ENCODE assay signal across 14 cellular contexts in the genomic region with DNA sequence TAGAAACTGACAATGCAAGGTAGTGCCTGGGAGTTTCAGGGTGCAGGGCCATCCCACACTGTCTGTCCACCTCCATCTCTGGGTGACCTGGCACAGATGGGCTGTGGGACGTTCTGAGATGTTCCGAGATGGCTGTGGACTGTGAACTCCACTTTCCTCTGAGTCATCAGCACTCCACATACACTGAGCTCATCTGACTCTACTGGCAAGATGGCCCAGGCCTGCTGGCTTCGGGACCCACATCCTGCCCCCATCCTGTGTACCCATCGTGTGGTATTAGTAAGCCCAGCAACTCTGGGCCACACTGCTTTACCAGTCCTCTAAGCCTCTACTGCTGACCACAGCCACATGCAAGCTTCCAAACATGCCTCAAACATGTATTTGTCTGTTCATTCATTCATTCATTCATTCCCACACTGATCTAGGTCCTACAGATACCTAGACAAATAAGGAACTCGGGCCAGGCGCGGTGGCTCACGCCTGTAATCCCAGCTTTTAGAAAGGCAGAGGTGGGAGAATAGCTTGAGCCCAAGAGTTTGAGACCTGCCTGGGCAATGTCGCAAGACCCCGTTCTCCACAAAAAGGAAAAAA.
DNase-seq lines count a peak whose midpoint lies in the region; ATAC-seq and FAIRE-seq lines count a peak whose summit lies in the region.
"Had no signal": no experiment of that assay in that cellular context is flagged by ENCODE, and none has a peak within 500 bp of the region (broad histone marks: within the 10 kb centered on the region; RNA-seq: fewer than 3 reads in every experiment).

No MANE protein-coding gene starts in this region.

- no peak overlapping the region for H3K4me3 Mint-ChIP-seq in activated CD4-positive, alpha-beta T cell treated with anti-CD3 and anti-CD28 coated beads, Interleukin-2, amount 10 ng/mL, durations not matched to agents 24 days and 14 days
- no peak overlapping the region for H3K4me3 Mint-ChIP-seq in activated naive CD8-positive, alpha-beta T cell treated with anti-CD3 and anti-CD28 coated beads, Interleukin-2, amount 50 U/mL, for 24 hours

- H3K36me3 ChIP-seq in small intestine (ENCODE audit: control insufficient read depth in 2 of 2, insufficient read depth in 2 of 2, low read length in 2 of 2), result no peaks in the 10 kb centered on the region
- H3K36me3 ChIP-seq: cardiac muscle cell, gastroesophageal sphincter, uterus had no signal

- ATAC-seq in activated naive CD8-positive, alpha-beta T cell treated with anti-CD3 and anti-CD28 coated beads, Interleukin-2, amount 50 U/mL, for 24 hours, result peak; percentile 83
- ATAC-seq in GM18909 (IDR thresholded peaks at IDR 0.05; ENCODE audit: poor library complexity, unreplicated experiment) (no peak), GM21381 (IDR thresholded peaks at IDR 0.05; ENCODE audit: unreplicated experiment) (no peak)
- ATAC-seq: gastroesophageal sphincter, HCT116 had no signal

- intact Hi-C loops in activated CD4-positive, alpha-beta T cell treated with anti-CD3 and anti-CD28 coated beads, Interleukin-2, amount 10 ng/mL, durations not matched to agents 24 days and 14 days (cut with micrococcal nuclease), result loop anchor here (10.0 kb wide), 1 partner anchor 328 kb away; no protein-coding TSS in a partner anchor

- H3K36me3 Mint-ChIP-seq in activated CD4-positive, alpha-beta T cell treated with anti-CD3 and anti-CD28 coated beads, Interleukin-2, amount 10 ng/mL, durations not matched to agents 24 days and 14 days (ENCODE audit: low read depth), result peaks cover 2% of the 10 kb centered on the region
- H3K36me3 Mint-ChIP-seq in activated naive CD8-positive, alpha-beta T cell treated with anti-CD3 and anti-CD28 coated beads, Interleukin-2, amount 50 U/mL, for 24 hours (ENCODE audit: low read depth), result no peaks in the 10 kb centered on the region

- peak overlapping the region; percentile 84 for H3K27ac Mint-ChIP-seq in activated CD4-positive, alpha-beta T cell treated with anti-CD3 and anti-CD28 coated beads, Interleukin-2, amount 10 ng/mL, durations not matched to agents 24 days and 14 days
- peak overlapping the region; percentile 54 for H3K27ac Mint-ChIP-seq in activated naive CD8-positive, alpha-beta T cell treated with anti-CD3 and anti-CD28 coated beads, Interleukin-2, amount 50 U/mL, for 24 hours

- H3K27me3 Mint-ChIP-seq in activated CD4-positive, alpha-beta T cell treated with anti-CD3 and anti-CD28 coated beads, Interleukin-2, amount 10 ng/mL, durations not matched to agents 24 days and 14 days, result no peaks in the 10 kb centered on the region
- H3K27me3 Mint-ChIP-seq in activated naive CD8-positive, alpha-beta T cell treated with anti-CD3 and anti-CD28 coated beads, Interleukin-2, amount 50 U/mL, for 24 hours, result no peaks in the 10 kb centered on the region

- H3K27me3 ChIP-seq in small intestine (ENCODE audit: control insufficient read depth in 2 of 2, insufficient read depth in 2 of 2, low read length in 2 of 2), result no peaks in the 10 kb centered on the region
- H3K27me3 ChIP-seq: cardiac muscle cell, gastroesophageal sphincter, uterus had no signal

- no peak for FAIRE-seq in small intestine (lab: Jason Lieb, UNC)

- H3K4me1 ChIP-seq in small intestine (ENCODE audit: control insufficient read depth in 2 of 2, insufficient read depth in 1 of 2, low read depth in 1 of 2, low read length in 1 of 2), result no peaks in the 10 kb centered on the region
- H3K4me1 ChIP-seq: uterus had no signal

- H3K9me3 ChIP-seq in small intestine (ENCODE audit: control insufficient read depth, low read depth), result no peaks in the 10 kb centered on the region
- H3K9me3 ChIP-seq: gastroesophageal sphincter, uterus had no signal

- DNase-seq in ELR (ENCODE audit: low read depth), result peak; percentile 59
- peak; percentile 71 for DNase-seq in activated CD4-positive, alpha-beta T cell treated with anti-CD3 and anti-CD28 coated beads, Interleukin-2, amount 10 ng/mL, durations not matched to agents 24 days and 14 days
- DNase-seq in activated naive CD8-positive, alpha-beta T cell treated with anti-CD3 and anti-CD28 coated beads, Interleukin-2, amount 50 U/mL, for 24 hours, result peak; percentile 55
- DNase-seq in small intestine, result peak; percentile 46
- DNase-seq in NCI-H2227 (lab: John Stamatoyannopoulos, UW; ENCODE audit: unreplicated experiment), result no peak
- no peak for DNase-seq in NCI-H526 (lab: John Stamatoyannopoulos, UW)
- DNase-seq: mesenchymal stem cell, NCI-H345, uterus had no signal

- peaks cover 44% of the 10 kb centered on the region for H3K4me1 Mint-ChIP-seq in activated CD4-positive, alpha-beta T cell treated with anti-CD3 and anti-CD28 coated beads, Interleukin-2, amount 10 ng/mL, durations not matched to agents 24 days and 14 days
- H3K4me1 Mint-ChIP-seq in activated naive CD8-positive, alpha-beta T cell treated with anti-CD3 and anti-CD28 coated beads, Interleukin-2, amount 50 U/mL, for 24 hours, result peaks cover 64% of the 10 kb centered on the region

- 73 to 81% (median 77%) methylated on average over 9 of the region's 10 CpGs for WGBS in small intestine, 3 donors

- H3K27ac ChIP-seq in small intestine (ENCODE audit: low read depth in 1 of 2, low read length in 1 of 2), result peak overlapping the region in 1 of 2 donors; percentile 52
- H3K27ac ChIP-seq: cardiac muscle cell, gastroesophageal sphincter, uterus had no signal

- peaks cover 6% of the 10 kb centered on the region for H3K9me3 Mint-ChIP-seq in activated CD4-positive, alpha-beta T cell treated with anti-CD3 and anti-CD28 coated beads, Interleukin-2, amount 10 ng/mL, durations not matched to agents 24 days and 14 days
- H3K9me3 Mint-ChIP-seq in activated naive CD8-positive, alpha-beta T cell treated with anti-CD3 and anti-CD28 coated beads, Interleukin-2, amount 50 U/mL, for 24 hours, result peaks cover 3% of the 10 kb centered on the region

- H3K4me3 ChIP-seq in small intestine (ENCODE audit: low read depth in 1 of 2, low read length in 2 of 2), result no peak overlapping the region
- H3K4me3 ChIP-seq: cardiac muscle cell, gastroesophageal sphincter, uterus had no signal

Comparison
In these comparisons a context has a peak if more than half of its experiments do, and no peak if none do; other contexts are left out.
1. DNase-seq: peak in ELR (single experiment), activated CD4-positive, alpha-beta T cell treated with anti-CD3 and anti-CD28 coated beads, Interleukin-2, amount 10 ng/mL, durations not matched to agents 24 days and 14 days (single experiment), activated naive CD8-positive, alpha-beta T cell treated with anti-CD3 and anti-CD28 coated beads, Interleukin-2, amount 50 U/mL, for 24 hours (single experiment) and small intestine (single experiment); none in NCI-H2227 (single experiment) and NCI-H526 (0 of 2).